Comparison of ENCODE assay signal across 1 cellular context in the genomic region with DNA sequence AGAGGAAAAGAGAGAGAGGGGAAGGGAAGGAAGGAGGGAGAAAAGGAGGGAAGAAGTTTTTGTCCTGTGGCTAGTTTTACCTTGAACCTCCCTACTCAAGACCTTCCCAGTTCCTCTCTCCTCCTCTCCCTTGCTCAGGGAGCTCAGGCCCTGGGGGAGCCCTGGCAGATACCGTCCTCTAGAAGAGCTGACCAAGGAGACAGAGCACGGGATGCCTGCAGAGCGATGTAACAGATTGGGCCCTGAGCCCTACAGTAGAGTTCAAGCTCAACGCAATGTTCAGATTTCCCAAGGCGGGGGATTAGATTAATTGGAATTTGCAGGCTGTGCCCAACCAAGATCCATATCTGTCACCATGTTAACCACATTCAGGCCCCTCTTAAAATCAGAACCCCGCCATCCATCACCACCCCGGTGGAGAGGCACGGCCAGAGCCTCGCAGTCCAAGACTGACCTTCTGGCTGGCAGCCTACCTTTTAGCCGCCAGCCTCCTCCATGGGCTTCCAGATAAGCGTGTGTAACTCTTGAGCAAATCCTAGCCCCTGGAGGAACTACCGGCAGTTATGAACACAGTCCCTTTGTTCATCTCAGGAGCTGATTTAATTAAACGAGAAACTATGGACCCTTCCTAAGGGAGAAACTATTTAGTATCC.
TF ChIP-seq lines count a peak whose summit lies in the region.

No MANE protein-coding gene starts in this region.

TF ChIP-seq in IMR-90, 13 proteins besides CTCF, POLR2A, EP300 and RAD21:
- TF ChIP-seq BHLHE40 (IDR thresholded peaks at IDR 0.05; ENCODE audit: low read depth, low read length) (no peak), SMC3 (IDR thresholded peaks at IDR 0.05; ENCODE audit: low read depth, low read length) (no peak), CHD1 (IDR thresholded peaks at IDR 0.05; ENCODE audit: low read depth, low read length) (no peak), MAZ (IDR thresholded peaks at IDR 0.05; ENCODE audit: borderline replicate concordance, low read depth, low read length) (no peak), RFX5 (IDR thresholded peaks at IDR 0.05; ENCODE audit: low read depth, low read length) (no peak), MXI1 (IDR thresholded peaks at IDR 0.05; ENCODE audit: borderline replicate concordance, low read depth, low read length) (no peak), FOS (IDR thresholded peaks at IDR 0.05; ENCODE audit: low read depth, low read length) (no peak), MAFK (IDR thresholded peaks at IDR 0.05; ENCODE audit: low read depth, low read length) (no peak), RCOR1 (IDR thresholded peaks at IDR 0.05; ENCODE audit: insufficient replicate concordance, low read length) (no peak), CEBPB (IDR thresholded peaks at IDR 0.05; ENCODE audit: low read depth, low read length) (no peak), NFE2L2 (IDR thresholded peaks at IDR 0.05; ENCODE audit: low read depth, low read length) (no peak)
- TF ChIP-seq, protein P1, sequence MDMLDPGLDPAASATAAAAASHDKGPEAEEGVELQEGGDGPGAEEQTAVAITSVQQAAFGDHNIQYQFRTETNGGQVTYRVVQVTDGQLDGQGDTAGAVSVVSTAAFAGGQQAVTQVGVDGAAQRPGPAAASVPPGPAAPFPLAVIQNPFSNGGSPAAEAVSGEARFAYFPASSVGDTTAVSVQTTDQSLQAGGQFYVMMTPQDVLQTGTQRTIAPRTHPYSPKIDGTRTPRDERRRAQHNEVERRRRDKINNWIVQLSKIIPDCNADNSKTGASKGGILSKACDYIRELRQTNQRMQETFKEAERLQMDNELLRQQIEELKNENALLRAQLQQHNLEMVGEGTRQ (IDR thresholded peaks at IDR 0.05; ENCODE audit: low read depth, low read length) = no peak
- TF ChIP-seq, protein P2, sequence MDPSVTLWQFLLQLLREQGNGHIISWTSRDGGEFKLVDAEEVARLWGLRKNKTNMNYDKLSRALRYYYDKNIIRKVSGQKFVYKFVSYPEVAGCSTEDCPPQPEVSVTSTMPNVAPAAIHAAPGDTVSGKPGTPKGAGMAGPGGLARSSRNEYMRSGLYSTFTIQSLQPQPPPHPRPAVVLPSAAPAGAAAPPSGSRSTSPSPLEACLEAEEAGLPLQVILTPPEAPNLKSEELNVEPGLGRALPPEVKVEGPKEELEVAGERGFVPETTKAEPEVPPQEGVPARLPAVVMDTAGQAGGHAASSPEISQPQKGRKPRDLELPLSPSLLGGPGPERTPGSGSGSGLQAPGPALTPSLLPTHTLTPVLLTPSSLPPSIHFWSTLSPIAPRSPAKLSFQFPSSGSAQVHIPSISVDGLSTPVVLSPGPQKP (IDR thresholded peaks at IDR 0.05; ENCODE audit: borderline replicate concordance, low read depth, low read length) = no peak
